1 cellular context compared by ENCODE assay signal in genomic region chr5:172861461-172861860, GRCh38.
TF ChIP-seq lines count a peak whose summit lies in the region.

No MANE protein-coding gene starts in this region.

TF ChIP-seq in IMR-90, 13 proteins besides CTCF, POLR2A, EP300 and RAD21 (continued from another document):
- TF ChIP-seq MAZ (IDR thresholded peaks at IDR 0.05; ENCODE audit: borderline replicate concordance, low read depth, low read length) (no peak), BHLHE40 (IDR thresholded peaks at IDR 0.05; ENCODE audit: low read depth, low read length) (no peak), RCOR1 (IDR thresholded peaks at IDR 0.05; ENCODE audit: insufficient replicate concordance, low read length) (no peak), CHD1 (IDR thresholded peaks at IDR 0.05; ENCODE audit: low read depth, low read length) (no peak)
TF ChIP-seq in IMR-90: peak in this region for 0.
